Comparison of ENCODE assay signal across 18 cellular contexts in genomic region chr7:86720306-86720705, GRCh38.
DNase-seq lines count a peak whose midpoint lies in the region; ATAC-seq and TF ChIP-seq lines count a peak whose summit lies in the region.
"Had no signal": no experiment of that assay in that cellular context is flagged by ENCODE, and none has a peak within 500 bp of the region (broad histone marks: within the 10 kb centered on the region; RNA-seq: fewer than 3 reads in every experiment).

No MANE protein-coding gene starts in this region.

- peak; percentile 53 for ATAC-seq in HG03432 (IDR thresholded peaks at IDR 0.05; ENCODE audit: unreplicated experiment)
- ATAC-seq in activated T-helper 17 cell treated with anti-CD3 and anti-CD28 coated beads, Interleukin-2, amount 50 U/mL, for 72 hours (replicated peaks), result peak; percentile 14
- ATAC-seq in HG03280 (IDR thresholded peaks at IDR 0.05; ENCODE audit: unreplicated experiment), result no peak
- ATAC-seq: GM12878, HCT116, HepG2 had no signal

- intact Hi-C loops in A673 (cut with micrococcal nuclease; ENCODE audit: unreplicated experiment), result no loop called here

- H3K27me3 Mint-ChIP-seq in activated T-helper 17 cell treated with anti-CD3 and anti-CD28 coated beads, Interleukin-2, amount 50 U/mL, for 72 hours, result peaks cover 9% of the 10 kb centered on the region
- H3K27me3 Mint-ChIP-seq: CD8-positive, alpha-beta memory T cell had no signal

- H3K36me3 ChIP-seq in A673 (ENCODE audit: insufficient read depth, low read length, poor library complexity, severe bottlenecking), result no peaks in the 10 kb centered on the region
- H3K36me3 ChIP-seq: BLaER1 had no signal

- H3K4me1 Mint-ChIP-seq in activated T-helper 17 cell treated with anti-CD3 and anti-CD28 coated beads, Interleukin-2, amount 50 U/mL, for 72 hours, result no peaks in the 10 kb centered on the region
- H3K4me1 Mint-ChIP-seq: CD8-positive, alpha-beta memory T cell had no signal

- no peak for TF ChIP-seq CTCF in A673 (conservative IDR thresholded peaks at IDR 0.05; ENCODE audit: low read depth, low read length)

- no peaks in the 10 kb centered on the region for H3K27me3 ChIP-seq in A673 (replicated peaks; ENCODE audit: insufficient read depth, low read depth, low read length, poor library complexity)
- H3K27me3 ChIP-seq: BLaER1 had no signal

- CTCF ChIA-PET in A673 (lab: Charles Lee), result no interaction called here

- H3K4me3 Mint-ChIP-seq in activated T-helper 17 cell treated with anti-CD3 and anti-CD28 coated beads, Interleukin-2, amount 50 U/mL, for 72 hours, result no peak overlapping the region
- H3K4me3 Mint-ChIP-seq: CD8-positive, alpha-beta memory T cell had no signal

- peak; percentile 46 for DNase-seq in DMS53 (lab: John Stamatoyannopoulos, UW)
- no peak for DNase-seq in DMS53 treated with DMSO at 0.1 percent for 48 hours (lab: John Stamatoyannopoulos, UW; ENCODE audit: unreplicated experiment)
- no peak for DNase-seq in iPS-NIHi11 (ENCODE audit: low spot score)
- DNase-seq in HCEC 1CT, result no peak
- no peak for DNase-seq in A673 (ENCODE audit: low spot score)
- DNase-seq: AML-193; Caco-2; CD8-positive, alpha-beta memory T cell; DMS79 had no signal

- no TSS peak for BruUV-seq in A673 (replicated peaks; lab: Mats Ljungman, UMichigan)

- no peaks in the 10 kb centered on the region for H3K36me3 Mint-ChIP-seq in activated T-helper 17 cell treated with anti-CD3 and anti-CD28 coated beads, Interleukin-2, amount 50 U/mL, for 72 hours (ENCODE audit: low read depth)
- H3K36me3 Mint-ChIP-seq: CD8-positive, alpha-beta memory T cell had no signal

- no peak overlapping the region for H3K27ac ChIP-seq in A673 (ENCODE audit: low read depth, low read length, poor library complexity, severe bottlenecking)
- H3K27ac ChIP-seq: 22Rv1, BLaER1, KMS-11 had no signal

- peaks cover 5% of the 10 kb centered on the region for H3K9me3 Mint-ChIP-seq in activated T-helper 17 cell treated with anti-CD3 and anti-CD28 coated beads, Interleukin-2, amount 50 U/mL, for 72 hours

- POLR2A ChIA-PET in A673 (lab: Charles Lee; ENCODE audit: low non-redundant PET), result no interaction called here

- no peaks in the 10 kb centered on the region for H3K4me1 ChIP-seq in A673 (ENCODE audit: insufficient read depth, low read length, poor library complexity, severe bottlenecking)
- H3K4me1 ChIP-seq: BLaER1, Caco-2 had no signal

- no peaks in the 10 kb centered on the region for H3K9me3 ChIP-seq in A673 (ENCODE audit: low read depth, low read length, poor library complexity, severe bottlenecking)
- H3K9me3 ChIP-seq: BLaER1, Caco-2 had no signal

- no peak overlapping the region for H3K27ac Mint-ChIP-seq in activated T-helper 17 cell treated with anti-CD3 and anti-CD28 coated beads, Interleukin-2, amount 50 U/mL, for 72 hours
- H3K27ac Mint-ChIP-seq: CD8-positive, alpha-beta memory T cell had no signal

- no peak overlapping the region for H3K4me3 ChIP-seq in A673 (ENCODE audit: low read depth, low read length, poor library complexity, severe bottlenecking)
- H3K4me3 ChIP-seq: BLaER1, GM12878 had no signal
